Comparison of ENCODE assay signal across 8 cellular contexts in genomic region chr11:8732748-8733241, GRCh38. TPM values are rescaled to one million over a fixed set of nuclear protein-coding genes. Genes with fewer than 3 reads are reported as not detected.
DNase-seq lines count a peak whose midpoint lies in the region; ATAC-seq and TF ChIP-seq lines count a peak whose summit lies in the region.

No MANE protein-coding gene starts in this region.

- H3K4me1 ChIP-seq in Panc1 (ENCODE audit: control insufficient read depth, insufficient read depth, low read length): peaks cover 3% of the 10 kb centered on the region; the same call in 1 of the 2 replicates
- H3K4me1 ChIP-seq in sigmoid colon: peaks cover 0 to 74% (median 67%) of the 10 kb centered on the region in 4 donors

- WGBS in sigmoid colon, 2 donors: 68 to 82% methylated on average over 7 of the region's 7 CpGs

- ATAC-seq in GM18867 (IDR thresholded peaks at IDR 0.05; ENCODE audit: unreplicated experiment): peak; percentile 14
- ATAC-seq in Panc1: peak; percentile 68

- no peaks in the 10 kb centered on the region for H3K9me3 ChIP-seq in Panc1 (ENCODE audit: control insufficient read depth, insufficient read depth, low read depth, low read length)
- H3K9me3 ChIP-seq in sigmoid colon: no peaks in the 10 kb centered on the region

- intact Hi-C loops in Panc1 (cut with micrococcal nuclease; ENCODE audit: unreplicated experiment): no loop called here
- intact Hi-C loops in sigmoid colon (cut with DNase I): no loop called here

- H3K4me3 ChIP-seq in Panc1 (ENCODE audit: low read depth in 2 of 2, low read length in 2 of 2) (no peak overlapping the region), sigmoid colon (no peak overlapping the region)

- no peak for TF ChIP-seq CTCF in Panc1 (IDR thresholded peaks at IDR 0.05)
- TF ChIP-seq CTCF in sigmoid colon (IDR thresholded peaks at IDR 0.05): no peak

- TF ChIP-seq EP300 in sigmoid colon (IDR thresholded peaks at IDR 0.05): peak in 1 of 4 donors; percentile 56

- H3K27me3 ChIP-seq in Panc1 (ENCODE audit: control insufficient read depth, insufficient read depth, low read length): no peaks in the 10 kb centered on the region
- no peaks in the 10 kb centered on the region for H3K27me3 ChIP-seq in sigmoid colon

- DNase-seq in Panc1 (ENCODE audit: low read depth, low spot score) (no peak), foreskin melanocyte (peak; percentile 83), sigmoid colon (peak; percentile 89), iPS-NIHi11 (ENCODE audit: low spot score) (no peak), DMS79 (lab: John Stamatoyannopoulos, UW) (no peak), HUDEP-2 (lab: John Stamatoyannopoulos, UW; ENCODE audit: unreplicated experiment in 76 of 76) (no peak), DMS 273 treated with DMSO at 0.1 percent for 48 hours (lab: John Stamatoyannopoulos, UW) (no peak)

- H3K36me3 ChIP-seq in Panc1 (ENCODE audit: control insufficient read depth, insufficient read depth, low read length): no peaks in the 10 kb centered on the region
- peaks cover 0 to 26% (median 0%) of the 10 kb centered on the region in 4 donors for H3K36me3 ChIP-seq in sigmoid colon

- BruUV-seq in Panc1 (replicated peaks; lab: Mats Ljungman, UMichigan): no TSS peak

- in situ Hi-C loops in Panc1 (cut with HindIII; ENCODE audit: low pct_unique_long_range_greater_than_20kb, low sequenced_read_pairs): no loop called here

- H3K27ac ChIP-seq in Panc1 (ENCODE audit: low read length) (no peak overlapping the region), sigmoid colon (peak overlapping the region; percentile 90 to 98 (median 96))

- POLR2A ChIA-PET in Panc1 (lab: Charles Lee): no interaction called here

- no peak for TF ChIP-seq POLR2A in sigmoid colon (IDR thresholded peaks at IDR 0.05)

- CTCF ChIA-PET in Panc1 (lab: Charles Lee): no interaction called here

RNA-seq across cellular contexts. Expression of gene RPL27A, which starts 50.2 kb away (rescaled TPM):
- total RNA-seq in Panc1 (2021; ENCODE audit: unreplicated experiment): 1,115 TPM
- polyA plus RNA-seq in Panc1 (2012; ENCODE audit: insufficient read length): 3,180 TPM
- 1,000 to 10,000 TPM; 1,472 to 2,262 (median 1,872) TPM for total RNA-seq in sigmoid colon
- 1,000 to 10,000 TPM; 3,631 to 4,200 (median 4,078) TPM for polyA plus RNA-seq in sigmoid colon

RNA-seq across cellular contexts. Expression of gene TRIM66, which starts 50.3 kb away (rescaled TPM):
- total RNA-seq in Panc1 (2021; ENCODE audit: unreplicated experiment) (30.4 TPM), sigmoid colon (10 to 100 TPM in 2 of 4 donors, 1 to 10 TPM in 2; 1.8 to 24.4 (median 10.2) TPM)
- 17.9 TPM for polyA plus RNA-seq in Panc1 (2012; ENCODE audit: insufficient read length)
- polyA plus RNA-seq in sigmoid colon: 1 to 10 TPM in 2 of 3 donors, under 1 TPM in 1; 0.60 to 4.9 (median 2.3) TPM

Comparison
In these comparisons a context has a peak if more than half of its experiments do, and no peak if none do; other contexts are left out.
1. DNase-seq: peak in foreskin melanocyte (single experiment) and sigmoid colon (single experiment); none in Panc1 (single experiment), iPS-NIHi11 (single experiment), DMS79 (single experiment), HUDEP-2 (0 of 76) and DMS 273 treated with DMSO at 0.1 percent for 48 hours (single experiment).